Comparison of ENCODE assay signal across 21 cellular contexts in the genomic region with DNA sequence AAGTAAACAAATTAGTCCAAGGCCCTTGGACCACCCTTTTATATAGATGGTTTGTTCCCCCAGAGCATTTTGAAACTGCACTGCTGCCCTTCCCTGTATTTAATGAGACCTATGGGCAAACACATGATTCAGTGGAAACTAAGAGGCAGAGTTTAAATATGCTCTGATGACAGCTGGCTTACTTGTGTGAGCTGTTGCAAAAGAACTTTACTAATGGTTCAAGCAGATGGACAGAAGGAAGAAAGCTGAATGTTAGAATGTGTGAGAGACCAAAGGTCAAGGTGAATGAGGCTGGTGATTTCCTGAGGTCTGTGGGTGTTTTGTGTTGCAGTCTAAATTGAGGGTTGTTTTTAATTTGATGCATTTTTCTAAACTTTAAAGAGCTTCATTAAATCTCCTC.
"Had no signal": no experiment of that assay in that cellular context is flagged by ENCODE, and none has a peak within 500 bp of the region (broad histone marks: within the 10 kb centered on the region; RNA-seq: fewer than 3 reads in every experiment).

No MANE protein-coding gene starts in this region.

- H3K4me2 ChIP-seq: smooth muscle cell had no signal

- H3K4me1 ChIP-seq: left ventricle myocardium inferior, right atrium auricular region had no signal

- H3K4me3 Mint-ChIP-seq: activated naive CD8-positive, alpha-beta T cell treated with anti-CD3 and anti-CD28 coated beads, Interleukin-2, amount 10 ng/mL, durations not matched to agents 7 days and 5 days; activated T-helper 1 cell treated with anti-CD3 and anti-CD28 coated beads, Interleukin-12 subunit alpha, Interleukin-12 subunit beta, Interleukin-2, Interleukin-4 antibody, amounts not matched to agents 30 ng/mL and 10 ng/mL and 1 ng/mL, durations not matched to agents 14 hours and 24 hours and 36 hours; brain; memory B cell; natural killer cell treated with Interleukin-12 subunit alpha and Interleukin-12 subunit beta and Interleukin-15 and Interleukin-18, amount 100 ng/mL, for 72 hours had no signal

- H3K27me3 Mint-ChIP-seq: activated naive CD8-positive, alpha-beta T cell treated with anti-CD3 and anti-CD28 coated beads, Interleukin-2, amount 10 ng/mL, durations not matched to agents 7 days and 5 days; brain; natural killer cell treated with Interleukin-12 subunit alpha and Interleukin-12 subunit beta and Interleukin-15 and Interleukin-18, amount 100 ng/mL, for 72 hours had no signal

- ATAC-seq: natural killer cell treated with Interleukin-12 subunit alpha and Interleukin-12 subunit beta and Interleukin-15 and Interleukin-18, amount 100 ng/mL, for 72 hours had no signal

- H3K9me3 ChIP-seq: left ventricle myocardium inferior, right atrium auricular region had no signal

- H3K36me3 ChIP-seq: left ventricle myocardium inferior, right atrium auricular region had no signal

- FAIRE-seq: kidney had no signal

- H3K27ac ChIP-seq: epithelial cell of prostate, left ventricle myocardium inferior, right atrium auricular region had no signal

- H3K36me3 Mint-ChIP-seq: activated naive CD8-positive, alpha-beta T cell treated with anti-CD3 and anti-CD28 coated beads, Interleukin-2, amount 10 ng/mL, durations not matched to agents 7 days and 5 days; brain; memory B cell; natural killer cell treated with Interleukin-12 subunit alpha and Interleukin-12 subunit beta and Interleukin-15 and Interleukin-18, amount 100 ng/mL, for 72 hours had no signal

- H3K4me3 ChIP-seq: left ventricle myocardium inferior, right atrium auricular region, smooth muscle cell had no signal

- DNase-seq: activated naive CD8-positive, alpha-beta T cell treated with anti-CD3 and anti-CD28 coated beads, Interleukin-2, amount 10 ng/mL, durations not matched to agents 7 days and 5 days; central memory CD4-positive, alpha-beta T cell; cortex of kidney; effector CD4-positive, alpha-beta T cell; hypothalamus; kidney; left ventricle myocardium inferior; nucleus accumbens; stimulated activated CD4-positive, alpha-beta T cell treated with anti-CD3 and anti-CD28 coated beads, Interleukin-4, amount 100 ng/mL, for 4 hours; stimulated activated CD8-positive, alpha-beta memory T cell treated with anti-CD3 and anti-CD28 coated beads, Interleukin-4, amount 100 ng/mL, for 48 hours; stimulated activated naive CD4-positive, alpha-beta T cell treated with Interleukin-2 at 50 U/mL for 16 hours; T-helper 2 cell; trophoblast cell had no signal

- H3K9me3 Mint-ChIP-seq: activated naive CD8-positive, alpha-beta T cell treated with anti-CD3 and anti-CD28 coated beads, Interleukin-2, amount 10 ng/mL, durations not matched to agents 7 days and 5 days; activated T-helper 1 cell treated with anti-CD3 and anti-CD28 coated beads, Interleukin-12 subunit alpha, Interleukin-12 subunit beta, Interleukin-2, Interleukin-4 antibody, amounts not matched to agents 30 ng/mL and 10 ng/mL and 1 ng/mL, durations not matched to agents 14 hours and 24 hours and 36 hours; brain; memory B cell had no signal

- H3K27me3 ChIP-seq: right atrium auricular region had no signal

- H3K4me1 Mint-ChIP-seq: activated naive CD8-positive, alpha-beta T cell treated with anti-CD3 and anti-CD28 coated beads, Interleukin-2, amount 10 ng/mL, durations not matched to agents 7 days and 5 days; memory B cell had no signal

- H3K27ac Mint-ChIP-seq: activated naive CD8-positive, alpha-beta T cell treated with anti-CD3 and anti-CD28 coated beads, Interleukin-2, amount 10 ng/mL, durations not matched to agents 7 days and 5 days; activated T-helper 1 cell treated with anti-CD3 and anti-CD28 coated beads, Interleukin-12 subunit alpha, Interleukin-12 subunit beta, Interleukin-2, Interleukin-4 antibody, amounts not matched to agents 30 ng/mL and 10 ng/mL and 1 ng/mL, durations not matched to agents 14 hours and 24 hours and 36 hours; brain; memory B cell; natural killer cell treated with Interleukin-12 subunit alpha and Interleukin-12 subunit beta and Interleukin-15 and Interleukin-18, amount 100 ng/mL, for 72 hours; progenitor cell of endocrine pancreas had no signal
